In the genomic region with DNA sequence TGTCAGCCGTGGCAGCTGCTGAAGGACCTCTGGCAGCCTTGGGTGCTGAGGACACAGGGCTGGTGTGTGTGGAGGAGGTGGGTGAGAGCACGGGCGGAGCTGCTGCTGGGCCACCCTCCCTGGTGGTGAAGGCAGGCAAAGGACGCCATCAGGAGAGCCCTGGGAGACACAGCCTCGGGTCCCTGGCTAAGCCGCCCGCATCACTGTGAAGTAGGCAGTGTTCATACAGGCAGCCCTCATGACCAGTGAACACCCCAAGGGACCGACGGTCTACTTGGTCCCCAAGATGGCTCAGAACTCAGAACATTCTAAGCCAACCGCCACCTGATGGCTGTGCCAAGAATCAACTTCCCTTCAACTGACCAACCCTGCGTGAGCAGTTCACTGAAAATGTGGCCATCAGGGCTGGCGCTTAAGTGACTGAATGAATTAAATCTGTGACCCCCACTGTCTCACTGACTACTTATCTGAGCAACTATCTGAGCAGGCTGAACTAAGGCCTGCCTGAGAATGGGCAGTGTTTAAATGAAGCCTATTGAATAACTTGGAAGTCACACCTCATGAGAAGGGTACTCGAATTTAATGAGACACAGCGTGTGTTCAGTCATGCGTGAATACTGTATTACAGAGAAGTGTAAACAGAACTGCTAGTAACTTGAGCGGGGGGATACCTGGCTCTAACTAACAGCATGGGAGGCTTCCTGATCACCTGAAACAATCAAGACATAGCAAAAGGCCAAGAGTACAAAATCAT, we compare ENCODE assay signal across 15 cellular contexts. TPM values are rescaled to one million over a fixed set of nuclear protein-coding genes. Genes with fewer than 3 reads are reported as not detected.
DNase-seq lines count a peak whose midpoint lies in the region; ATAC-seq and TF ChIP-seq lines count a peak whose summit lies in the region.
"Had no signal": no experiment of that assay in that cellular context is flagged by ENCODE, and none has a peak within 500 bp of the region (broad histone marks: within the 10 kb centered on the region; RNA-seq: fewer than 3 reads in every experiment).

No MANE protein-coding gene starts in this region.

- H3K4me3 ChIP-seq in GM23338, result no peak overlapping the region
- no peak overlapping the region for H3K4me3 ChIP-seq in neural progenitor cell
- no peak overlapping the region for H3K4me3 ChIP-seq in Karpas-422 (ENCODE audit: low read length)
- H3K4me3 ChIP-seq: BLaER1, coronary artery, hepatocyte had no signal

- no peaks in the 10 kb centered on the region for H3K36me3 ChIP-seq in GM23338 (ENCODE audit: insufficient read depth)
- H3K36me3 ChIP-seq in neural progenitor cell, result no peaks in the 10 kb centered on the region
- no peaks in the 10 kb centered on the region for H3K36me3 ChIP-seq in Karpas-422 (ENCODE audit: insufficient read depth, low read length)
- H3K36me3 ChIP-seq: BLaER1 had no signal

- no peak for TF ChIP-seq CTCF in GM23338 (conservative IDR thresholded peaks at IDR 0.05; ENCODE audit: low read depth in 2 of 2)
- no peak for TF ChIP-seq CTCF in neural progenitor cell (IDR thresholded peaks at IDR 0.05)

- no peak overlapping the region for H3K9ac ChIP-seq in neural progenitor cell
- H3K9ac ChIP-seq in Karpas-422 (ENCODE audit: low read length), result no peak overlapping the region
- H3K9ac ChIP-seq: BLaER1 had no signal

- no peaks in the 10 kb centered on the region for H3F3A ChIP-seq in GM23338 (replicated peaks; ENCODE audit: low read depth)
- H3F3A ChIP-seq in neural progenitor cell (ENCODE audit: low read depth), result no peaks in the 10 kb centered on the region

- H3K4me2 ChIP-seq in GM23338, result no peak overlapping the region
- no peak overlapping the region for H3K4me2 ChIP-seq in neural progenitor cell
- no peak overlapping the region for H3K4me2 ChIP-seq in Karpas-422 (ENCODE audit: low read depth, low read length, poor library complexity, severe bottlenecking)
- H3K4me2 ChIP-seq: BLaER1, hepatocyte had no signal

- H4K20me1 ChIP-seq in GM23338 (replicated peaks; ENCODE audit: insufficient read depth) (no peaks in the 10 kb centered on the region), neural progenitor cell (ENCODE audit: low read depth) (no peaks in the 10 kb centered on the region), Karpas-422 (ENCODE audit: insufficient read depth, low read depth, low read length) (no peaks in the 10 kb centered on the region)
- H4K20me1 ChIP-seq: BLaER1 had no signal

- H3K4me1 Mint-ChIP-seq in GM23338 (peaks cover 8% of the 10 kb centered on the region; the same call in 2 of the 3 replicates), neural progenitor cell (peaks cover 23% of the 10 kb centered on the region)
- H3K4me1 Mint-ChIP-seq in T-helper 2 cell treated with Interferon-gamma antibody and Interleukin-4, amounts not matched to agents 5 μg/mL and 100 μg/mL, for 36 hours (ENCODE audit: low read depth), result no peaks in the 10 kb centered on the region

- no peaks in the 10 kb centered on the region for H3K4me1 ChIP-seq in GM23338 (ENCODE audit: insufficient read depth)
- peaks cover 6% of the 10 kb centered on the region for H3K4me1 ChIP-seq in neural progenitor cell
- H3K4me1 ChIP-seq in Karpas-422 (ENCODE audit: low read length), result no peaks in the 10 kb centered on the region
- H3K4me1 ChIP-seq: BLaER1 had no signal

- H3K79me2 ChIP-seq in GM23338 (replicated peaks; ENCODE audit: insufficient read depth) (no peaks in the 10 kb centered on the region), neural progenitor cell (ENCODE audit: low read depth) (no peaks in the 10 kb centered on the region), Karpas-422 (ENCODE audit: low read length) (no peaks in the 10 kb centered on the region)
- H3K79me2 ChIP-seq: hepatocyte had no signal

- H3K4me3 Mint-ChIP-seq in GM23338 (no peak overlapping the region), neural progenitor cell (no peak overlapping the region)
- no peak overlapping the region for H3K4me3 Mint-ChIP-seq in T-helper 2 cell treated with Interferon-gamma antibody and Interleukin-4, amounts not matched to agents 5 μg/mL and 100 μg/mL, for 36 hours
- H3K4me3 Mint-ChIP-seq: T-helper 17 cell had no signal

- H3K36me3 Mint-ChIP-seq in GM23338 (ENCODE audit: low read depth) (no peaks in the 10 kb centered on the region), neural progenitor cell (no peaks in the 10 kb centered on the region)
- no peaks in the 10 kb centered on the region for H3K36me3 Mint-ChIP-seq in T-helper 2 cell treated with Interferon-gamma antibody and Interleukin-4, amounts not matched to agents 5 μg/mL and 100 μg/mL, for 36 hours (ENCODE audit: low read depth)

- H3K27me3 ChIP-seq in GM23338 (ENCODE audit: insufficient read depth) (no peaks in the 10 kb centered on the region), neural progenitor cell (peaks cover 16% of the 10 kb centered on the region), Karpas-422 (ENCODE audit: low read length) (no peaks in the 10 kb centered on the region)
- H3K27me3 ChIP-seq: BLaER1, hepatocyte had no signal

- no peak for DNase-seq in GM23338 (ENCODE audit: low spot score)
- DNase-seq in NCI-H187 (lab: John Stamatoyannopoulos, UW), result peak; percentile 68 to 76
- DNase-seq in NCI-H526 treated with DMSO at 0.1 percent for 48 hours (lab: John Stamatoyannopoulos, UW), result peak; percentile 78
- DNase-seq in neural progenitor cell (ENCODE audit: low spot score), result peak; percentile 64
- no peak for DNase-seq in Karpas-422
- no peak for DNase-seq in T-helper 2 cell treated with Interferon-gamma antibody and Interleukin-4, amounts not matched to agents 5 μg/mL and 100 μg/mL, for 36 hours (ENCODE audit: low spot score)
- no peak for DNase-seq in Kasumi-1 (lab: John Stamatoyannopoulos, UW)
- DNase-seq in T-helper 1 cell, result no peak
- DNase-seq: anterior cingulate cortex; left colon; stimulated activated CD4-positive, alpha-beta T cell treated with anti-CD3 and anti-CD28 coated beads, Interleukin-2, amount 100 ng/mL, for 48 hours; T-helper 17 cell had no signal

- H3K27ac ChIP-seq in GM23338 (ENCODE audit: low read depth), result no peak overlapping the region
- no peak overlapping the region for H3K27ac ChIP-seq in neural progenitor cell
- no peak overlapping the region for H3K27ac ChIP-seq in Karpas-422 (ENCODE audit: low read length)
- H3K27ac ChIP-seq: BLaER1, coronary artery, hepatocyte had no signal

- H3K27me3 Mint-ChIP-seq in GM23338 (ENCODE audit: insufficient read depth, low read depth, poor library complexity), result peaks cover 8% of the 10 kb centered on the region
- H3K27me3 Mint-ChIP-seq in neural progenitor cell (ENCODE audit: insufficient read depth, low read depth), result peaks cover 7% of the 10 kb centered on the region
- peaks cover 11% of the 10 kb centered on the region for H3K27me3 Mint-ChIP-seq in T-helper 2 cell treated with Interferon-gamma antibody and Interleukin-4, amounts not matched to agents 5 μg/mL and 100 μg/mL, for 36 hours (ENCODE audit: low read depth)

- no peaks in the 10 kb centered on the region for H3K9me2 ChIP-seq in GM23338 (ENCODE audit: insufficient read depth)
- H3K9me2 ChIP-seq in Karpas-422 (replicated peaks; ENCODE audit: insufficient read depth, low read length), result no peaks in the 10 kb centered on the region

- peak overlapping the region; percentile 64; the same call in 1 of the 2 replicates for H2AFZ ChIP-seq in GM23338
- H2AFZ ChIP-seq in neural progenitor cell (replicated peaks), result no peak overlapping the region
- no peak overlapping the region for H2AFZ ChIP-seq in Karpas-422 (ENCODE audit: low read length)
- H2AFZ ChIP-seq: hepatocyte had no signal

- H3K9me3 Mint-ChIP-seq in GM23338 (peaks cover 4% of the 10 kb centered on the region), neural progenitor cell (peaks cover 6% of the 10 kb centered on the region)
- no peaks in the 10 kb centered on the region for H3K9me3 Mint-ChIP-seq in T-helper 2 cell treated with Interferon-gamma antibody and Interleukin-4, amounts not matched to agents 5 μg/mL and 100 μg/mL, for 36 hours

- H3K27ac Mint-ChIP-seq in GM23338 (no peak overlapping the region), neural progenitor cell (peak overlapping the region; percentile 81)
- H3K27ac Mint-ChIP-seq in T-helper 2 cell treated with Interferon-gamma antibody and Interleukin-4, amounts not matched to agents 5 μg/mL and 100 μg/mL, for 36 hours, result no peak overlapping the region
- H3K27ac Mint-ChIP-seq: T-helper 17 cell had no signal

- ATAC-seq in GM23338, result peak; percentile 60
- ATAC-seq: left colon, T-helper 17 cell had no signal

- H3K9me3 ChIP-seq in neural progenitor cell (ENCODE audit: low read depth) (no peaks in the 10 kb centered on the region), Karpas-422 (ENCODE audit: low read length) (no peaks in the 10 kb centered on the region)
- H3K9me3 ChIP-seq: BLaER1 had no signal

RNA-seq across cellular contexts. Expression of a gene that starts 54.7 kb away (rescaled TPM):
- total RNA-seq in GM23338 (2014; rRNA removed; shearing (Covaris generic)), result 8.2 and 14.6 TPM in 2 replicates
- 8.6 and 9.4 TPM in 2 replicates for polyA plus RNA-seq in GM23338 (2016; fragmentation: Nextera tagmentation; extraction: Ambion mirVana)
- 10.9 and 15.7 TPM in 2 replicates for total RNA-seq in neural progenitor cell (ENCODE audit: low replicate concordance)
- total RNA-seq in Karpas-422 (2014; rRNA removed; shearing (Covaris generic); ENCODE audit: low replicate concordance), result 25.3 and 32.5 TPM in 2 replicates

Comparison
In these comparisons a context has a peak if more than half of its experiments do, and no peak if none do; other contexts are left out.
1. DNase-seq: peak in NCI-H187 (2 of 2), NCI-H526 treated with DMSO at 0.1 percent for 48 hours (single experiment) and neural progenitor cell (single experiment); none in GM23338 (single experiment), Karpas-422 (single experiment), T-helper 2 cell treated with Interferon-gamma antibody and Interleukin-4, amounts not matched to agents 5 μg/mL and 100 μg/mL, for 36 hours (single experiment), Kasumi-1 (0 of 2) and T-helper 1 cell (0 of 5).